Comparison of ENCODE assay signal across 12 cellular contexts in the genomic region with DNA sequence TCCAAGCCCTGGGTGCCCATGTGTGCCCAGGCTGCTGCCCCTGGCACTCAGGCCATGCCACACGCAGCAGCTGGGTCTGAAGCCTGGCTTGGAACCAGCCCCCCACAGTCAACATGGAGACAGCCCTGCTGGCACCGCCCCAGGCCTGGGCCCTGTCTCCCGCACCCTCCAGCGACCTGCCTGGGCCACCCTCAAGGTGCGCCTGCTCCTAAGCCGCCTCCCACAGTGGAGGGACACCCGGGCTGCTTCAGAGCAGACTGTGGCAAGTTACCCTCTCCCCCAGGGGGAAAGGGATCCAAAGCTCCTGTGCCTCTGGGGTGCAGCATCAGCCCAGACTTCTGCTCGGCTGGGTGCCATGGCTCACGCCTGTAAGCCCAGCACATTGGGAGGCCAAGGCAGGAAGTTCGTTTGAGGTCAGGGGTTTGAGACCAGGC. TPM values are rescaled to one million over a fixed set of nuclear protein-coding genes. Genes with fewer than 3 reads are reported as not detected.
DNase-seq lines count a peak whose midpoint lies in the region; TF ChIP-seq lines count a peak whose summit lies in the region.
"Had no signal": no experiment of that assay in that cellular context is flagged by ENCODE, and none has a peak within 500 bp of the region (broad histone marks: within the 10 kb centered on the region; RNA-seq: fewer than 3 reads in every experiment).

No MANE protein-coding gene starts in this region.

- H3K4me3 ChIP-seq in breast epithelium (no peak overlapping the region), mucosa of rectum (ENCODE audit: low read length in 2 of 2) (no peak overlapping the region), osteoblast (ENCODE audit: insufficient read depth, low read length) (no peak overlapping the region)

- H4K20me1 ChIP-seq in osteoblast (ENCODE audit: insufficient read depth, low read length): peaks cover 96% of the 10 kb centered on the region

- H3K27me3 ChIP-seq in breast epithelium (no peaks in the 10 kb centered on the region), mucosa of rectum (ENCODE audit: control insufficient read depth in 2 of 2, insufficient read depth in 2 of 2, low read length in 2 of 2) (no peaks in the 10 kb centered on the region), osteoblast (ENCODE audit: insufficient read depth, low read length) (no peaks in the 10 kb centered on the region)

- DNase-seq in breast epithelium (ENCODE audit: low spot score in 2 of 2) (no peak), MCF 10A (ENCODE audit: unreplicated experiment) (no peak), NCI-H2171 (lab: John Stamatoyannopoulos, UW) (no peak), HT-29 (ENCODE audit: low spot score) (no peak), osteoblast (ENCODE audit: insufficient read length, low spot score, missing footprints) (no peak), NCI-H1694 (lab: John Stamatoyannopoulos, UW) (no peak)
- DNase-seq: aorta, erythroblast, NCI-H1105 treated with DMSO at 0.1 percent for 48 hours had no signal

- H3K9me3 Mint-ChIP-seq in MCF 10A (ENCODE audit: unreplicated experiment): no peaks in the 10 kb centered on the region
- H3K9me3 Mint-ChIP-seq in dendritic cell treated with granulocyte-macrophage colony-stimulating factor and Interleukin-4, amounts not matched to agents 40 ng/mL and 50 ng/mL, for 4 days: no peaks in the 10 kb centered on the region
- H3K9me3 Mint-ChIP-seq: stimulated activated memory B cell treated with anti-CD40 and anti-IgM and Interleukin-4, amounts not matched to agents 10 μg/mL and 1 μg/mL and 100 μg/mL, for 72 hours had no signal

- intact Hi-C loops in breast epithelium (cut with DNase I; ENCODE audit: low total_unique reads) (no loop called here), MCF 10A (cut with micrococcal nuclease) (no loop called here)
- intact Hi-C loops in dendritic cell treated with granulocyte-macrophage colony-stimulating factor and Interleukin-4, amounts not matched to agents 40 ng/mL and 50 ng/mL, for 4 days (cut with micrococcal nuclease): no loop called here

- H3K4me1 Mint-ChIP-seq in MCF 10A (ENCODE audit: insufficient read depth, unreplicated experiment): peaks cover 41% of the 10 kb centered on the region
- H3K4me1 Mint-ChIP-seq in dendritic cell treated with granulocyte-macrophage colony-stimulating factor and Interleukin-4, amounts not matched to agents 40 ng/mL and 50 ng/mL, for 4 days (ENCODE audit: low read depth): peaks cover 96% of the 10 kb centered on the region

- peaks cover 31 to 38% of the 10 kb centered on the region in 2 donors for H3K4me1 ChIP-seq in breast epithelium
- H3K4me1 ChIP-seq in mucosa of rectum (ENCODE audit: control insufficient read depth in 2 of 2, insufficient read depth in 2 of 2, low read length in 2 of 2): peaks cover 81 to 83% of the 10 kb centered on the region in 2 donors
- peaks cover 21% of the 10 kb centered on the region for H3K4me1 ChIP-seq in osteoblast (ENCODE audit: insufficient read depth, low read length)

- no peaks in the 10 kb centered on the region for H3K36me3 ChIP-seq in breast epithelium
- no peaks in the 10 kb centered on the region for H3K36me3 ChIP-seq in mucosa of rectum (ENCODE audit: control insufficient read depth in 2 of 2, insufficient read depth in 2 of 2, low read length in 2 of 2)
- no peaks in the 10 kb centered on the region for H3K36me3 ChIP-seq in osteoblast (ENCODE audit: insufficient read depth, low read length)

- no peak overlapping the region for H3K27ac Mint-ChIP-seq in MCF 10A (ENCODE audit: low read depth, unreplicated experiment)
- peak overlapping the region; percentile 86 for H3K27ac Mint-ChIP-seq in dendritic cell treated with granulocyte-macrophage colony-stimulating factor and Interleukin-4, amounts not matched to agents 40 ng/mL and 50 ng/mL, for 4 days
- H3K27ac Mint-ChIP-seq: stimulated activated memory B cell treated with anti-CD40 and anti-IgM and Interleukin-4, amounts not matched to agents 10 μg/mL and 1 μg/mL and 100 μg/mL, for 72 hours had no signal

- POLR2A ChIA-PET in MCF 10A (lab: Yijun Ruan, JAX): interaction anchor here (0.9 to 1.5 kb wide), 4 partner anchors 10 to 87 kb away, joined by 3 to 8 read pairs (median 4); a partner anchor contains a TSS

- H3K4me2 ChIP-seq in osteoblast (ENCODE audit: insufficient read depth, low read length): no peak overlapping the region

- no peak overlapping the region for H3K4me3 Mint-ChIP-seq in MCF 10A (ENCODE audit: unreplicated experiment)
- H3K4me3 Mint-ChIP-seq in dendritic cell treated with granulocyte-macrophage colony-stimulating factor and Interleukin-4, amounts not matched to agents 40 ng/mL and 50 ng/mL, for 4 days: no peak overlapping the region
- H3K4me3 Mint-ChIP-seq: stimulated activated memory B cell treated with anti-CD40 and anti-IgM and Interleukin-4, amounts not matched to agents 10 μg/mL and 1 μg/mL and 100 μg/mL, for 72 hours had no signal

- H3K9me3 ChIP-seq in breast epithelium (no peaks in the 10 kb centered on the region), mucosa of rectum (ENCODE audit: control insufficient read depth in 2 of 2, low read length in 2 of 2) (no peaks in the 10 kb centered on the region), osteoblast (ENCODE audit: low read depth, low read length) (no peaks in the 10 kb centered on the region)

- peaks cover 97% of the 10 kb centered on the region for H3K79me2 ChIP-seq in osteoblast (ENCODE audit: insufficient read depth, low read length)

- peak overlapping the region in 1 of 2 donors; percentile 39 for H3K9ac ChIP-seq in mucosa of rectum (ENCODE audit: low read depth in 1 of 2, low read length in 2 of 2)

- no TSS peak for BruUV-seq in MCF 10A (replicated peaks; lab: Mats Ljungman, UMichigan)

- no peak for TF ChIP-seq CTCF in breast epithelium (IDR thresholded peaks at IDR 0.05)
- no peak for TF ChIP-seq CTCF in MCF 10A (IDR thresholded peaks at IDR 0.05; ENCODE audit: unreplicated experiment)
- no peak for TF ChIP-seq CTCF in osteoblast (IDR thresholded peaks at IDR 0.05; ENCODE audit: extremely low read depth, low read depth, low read length)

- H3K27me3 Mint-ChIP-seq in MCF 10A (ENCODE audit: insufficient read depth, unreplicated experiment): no peaks in the 10 kb centered on the region
- no peaks in the 10 kb centered on the region for H3K27me3 Mint-ChIP-seq in dendritic cell treated with granulocyte-macrophage colony-stimulating factor and Interleukin-4, amounts not matched to agents 40 ng/mL and 50 ng/mL, for 4 days
- H3K27me3 Mint-ChIP-seq: stimulated activated memory B cell treated with anti-CD40 and anti-IgM and Interleukin-4, amounts not matched to agents 10 μg/mL and 1 μg/mL and 100 μg/mL, for 72 hours had no signal

- no peak overlapping the region for H2AFZ ChIP-seq in osteoblast (ENCODE audit: low read length)

- H3K27ac ChIP-seq in breast epithelium (peak overlapping the region; percentile 26 to 67), mucosa of rectum (ENCODE audit: low read depth in 2 of 2, low read length in 2 of 2) (peak overlapping the region; percentile 76 to 92), osteoblast (ENCODE audit: low read depth, low read length) (no peak overlapping the region)

- CTCF ChIA-PET in MCF 10A (lab: Yijun Ruan, JAX): interaction anchor here (0.5 to 3.1 kb wide), 4 partner anchors 13 to 38 kb away, joined by 3 to 12 read pairs (median 4); no protein-coding TSS in a partner anchor

- H3K36me3 Mint-ChIP-seq in MCF 10A (ENCODE audit: insufficient read depth, unreplicated experiment): peaks cover 17% of the 10 kb centered on the region
- peaks cover 45% of the 10 kb centered on the region for H3K36me3 Mint-ChIP-seq in dendritic cell treated with granulocyte-macrophage colony-stimulating factor and Interleukin-4, amounts not matched to agents 40 ng/mL and 50 ng/mL, for 4 days (ENCODE audit: low read depth)

- no peak for TF ChIP-seq POLR2A in breast epithelium (IDR thresholded peaks at IDR 0.05)

RNA-seq across cellular contexts. Expression of a gene that starts 15.8 kb away (rescaled TPM):
- 10 to 100 TPM; 13.0 to 22.3 (median 15.7) TPM for total RNA-seq in breast epithelium
- total RNA-seq in MCF 10A (2022): 20.8 and 22.4 TPM in 2 replicates
- total RNA-seq in HT-29 (2014; rRNA removed; shearing (Covaris generic)): 16.0 and 20.7 TPM in 2 replicates
- 17.1 and 18.5 TPM in 2 replicates for total RNA-seq in osteoblast

RNA-seq across cellular contexts. Expression of a gene that starts 37.3 kb away (rescaled TPM):
- total RNA-seq in breast epithelium: 100 to 1,000 TPM; 214 to 336 (median 294) TPM
- total RNA-seq in MCF 10A (2022): 142 and 154 TPM in 2 replicates
- total RNA-seq in HT-29 (2014; rRNA removed; shearing (Covaris generic)): 257 and 277 TPM in 2 replicates
- total RNA-seq in osteoblast: 253 and 288 TPM in 2 replicates

RNA-seq across cellular contexts. Expression of a gene that starts 51.6 kb away (rescaled TPM):
- total RNA-seq in breast epithelium (100 to 1,000 TPM in 2 of 3 donors, 10 to 100 TPM in 1; 92.6 to 140 (median 139) TPM), MCF 10A (2022) (120 and 126 TPM in 2 replicates), osteoblast (92.8 and 104 TPM in 2 replicates)
- total RNA-seq in HT-29 (2014; rRNA removed; shearing (Covaris generic)): 109 and 126 TPM in 2 replicates
